ENCODE assay signal across 24 cellular contexts in genomic region chr7:157565981-157566630, GRCh38.
DNase-seq lines count a peak whose midpoint lies in the region; ATAC-seq, FAIRE-seq and TF ChIP-seq lines count a peak whose summit lies in the region.
"Had no signal": no experiment of that assay in that cellular context is flagged by ENCODE, and none has a peak within 500 bp of the region (broad histone marks: within the 10 kb centered on the region; RNA-seq: fewer than 3 reads in every experiment).

No MANE protein-coding gene starts in this region.

- H3K36me3 ChIP-seq in HepG2 (replicated peaks in 1 of 2; ENCODE audit: control insufficient read depth in 1 of 2, insufficient read depth in 2 of 2, low read length in 2 of 2): no peaks in the 10 kb centered on the region
- H3K36me3 ChIP-seq in right lobe of liver: no peaks in the 10 kb centered on the region
- H3K36me3 ChIP-seq in left lung: no peaks in the 10 kb centered on the region

- FAIRE-seq in HepG2 (lab: Jason Lieb, UNC): no peak
- FAIRE-seq: G401.6, GM18507 had no signal

- ATAC-seq in HepG2 (no peak), right lobe of liver (no peak), left lung (no peak), sciatic nerve (no peak), GM19395 (IDR thresholded peaks at IDR 0.05; ENCODE audit: unreplicated experiment) (no peak)
- ATAC-seq: CD8-positive, alpha-beta T cell; Panc1 had no signal

- H2AFZ ChIP-seq in HepG2 (ENCODE audit: low read length): no peak overlapping the region

- H3K9me3 ChIP-seq in HepG2 (ENCODE audit: low read length) (no peaks in the 10 kb centered on the region), right lobe of liver (no peaks in the 10 kb centered on the region), left lung (peaks cover 0 to 1% of the 10 kb centered on the region in 2 donors)

- TF ChIP-seq CTCF in HepG2 (CRISPR knock-in tag; IDR thresholded peaks at IDR 0.05): no peak
- TF ChIP-seq CTCF in right lobe of liver (IDR thresholded peaks at IDR 0.05): no peak
- no peak for TF ChIP-seq CTCF in left lung (IDR thresholded peaks at IDR 0.05)

- POLR2A ChIA-PET in HepG2 (lab: Yijun Ruan, JAX): no interaction called here

- 70% methylated on average over 9 of the region's 15 CpGs for WGBS in HepG2 (ENCODE audit: low lambda C conversion rate)
- WGBS in right lobe of liver (ENCODE audit: insufficient coverage, low coverage, low lambda C conversion rate, missing lambda C conversion rate): 72% methylated on average over 8 of the region's 15 CpGs

- intact Hi-C loops in HepG2 (cut with micrococcal nuclease; ENCODE audit: unreplicated experiment) (no loop called here), right lobe of liver (cut with DNase I) (no loop called here), left lung (cut with DNase I) (no loop called here), posterior vena cava (cut with DNase I) (loop anchor here in 1 of 2 donors (2.0 kb wide), 1 partner anchor 17 kb away; no protein-coding TSS in a partner anchor), sciatic nerve (cut with DNase I) (no loop called here)

- TF ChIP-seq RAD21 in HepG2 (CRISPR knock-in tag; IDR thresholded peaks at IDR 0.05): no peak

- H3K27me3 ChIP-seq in HepG2 (ENCODE audit: control insufficient read depth in 1 of 2, insufficient read depth in 2 of 2, low read length in 2 of 2) (peaks cover 1 to 3% of the 10 kb centered on the region in 2 experiments; a peak in 1 of 5 replicates), right lobe of liver (no peaks in the 10 kb centered on the region), left lung (no peaks in the 10 kb centered on the region)

- in situ Hi-C loops in HepG2 (cut with HindIII; ENCODE audit: extremely low pct_ligation_motif_present, low pct_unique_long_range_greater_than_20kb): no loop called here

- no peak overlapping the region for H3K4me2 ChIP-seq in HepG2 (ENCODE audit: low read depth, low read length)

- TF ChIP-seq EP300 in HepG2 (IDR thresholded peaks at IDR 0.05; ENCODE audit: low read depth in 2 of 2, low read length in 2 of 2): no peak
- no peak for TF ChIP-seq EP300 in HepG2 (CRISPR knock-in tag; IDR thresholded peaks at IDR 0.05; ENCODE audit: borderline replicate concordance)

- no TSS peak for BruUV-seq in HepG2 (replicated peaks; lab: Mats Ljungman, UMichigan)

- DNase-seq in HepG2 (ENCODE audit: low spot score) (no peak), right lobe of liver (no peak), left lung (peak; percentile 15 to 49), posterior vena cava (ENCODE audit: low spot score) (peak; percentile 57), sciatic nerve (ENCODE audit: low spot score) (no peak), GDM1 (lab: John Stamatoyannopoulos, UW) (no peak)
- DNase-seq: AML-193; C1 segment of cervical spinal cord; CD8-positive, alpha-beta T cell; H7; HFFc6; Karpas-422; NCI-H1694; NCI-H2081; NCI-H2171; NCI-H345; NCI-H524; NCI-H774; NK-92 treated with Interleukin-12 subunit alpha and Interleukin-12 subunit beta, amount 100 ng/mL, for 24 hours; SIG-M5 had no signal

- TF ChIP-seq POLR2A in HepG2 (IDR thresholded peaks at IDR 0.05; ENCODE audit: insufficient read depth in 1 of 2, low read depth in 2 of 2, low read length in 2 of 2) (no peak), right lobe of liver (IDR thresholded peaks at IDR 0.05) (no peak)

- H4K20me1 ChIP-seq in HepG2 (ENCODE audit: insufficient read depth, low read length): no peaks in the 10 kb centered on the region

- no peak overlapping the region for H3K9ac ChIP-seq in HepG2 (ENCODE audit: insufficient read depth, low read depth, low read length)

- peaks cover 37% of the 10 kb centered on the region for H3K4me1 ChIP-seq in HepG2 (ENCODE audit: insufficient read depth, low read length)
- no peaks in the 10 kb centered on the region for H3K4me1 ChIP-seq in right lobe of liver
- H3K4me1 ChIP-seq in left lung: peaks cover 0 to 9% of the 10 kb centered on the region in 2 donors

- H3K27ac ChIP-seq in HepG2 (ENCODE audit: extremely low read length, insufficient read depth, low read length): no peak overlapping the region
- H3K27ac ChIP-seq in right lobe of liver: no peak overlapping the region
- no peak overlapping the region for H3K27ac ChIP-seq in left lung

- CTCF ChIA-PET in HepG2 (lab: Yijun Ruan, JAX; ENCODE audit: low intra/inter-chr PET ratio, low total read pairs): no interaction called here

- no peak overlapping the region for H3K4me3 ChIP-seq in HepG2 (replicated peaks in 1 of 3; ENCODE audit: insufficient read depth in 1 of 3, low read depth in 2 of 3, low read length in 3 of 3)
- H3K4me3 ChIP-seq in right lobe of liver: no peak overlapping the region
- no peak overlapping the region for H3K4me3 ChIP-seq in left lung

- H3K79me2 ChIP-seq in HepG2 (ENCODE audit: insufficient read depth, low read length): no peaks in the 10 kb centered on the region

TF ChIP-seq in HepG2, 621 proteins besides CTCF, POLR2A, EP300 and RAD21:
- TF ChIP-seq ZNF687 (CRISPR knock-in tag; IDR thresholded peaks at IDR 0.05) (peak; percentile 14; the same call in 1 of the 2 replicates), ZUFSP (CRISPR knock-in tag; IDR thresholded peaks at IDR 0.05; ENCODE audit: borderline replicate concordance) (no peak)

Comparison
In these comparisons a context has a peak if more than half of its experiments do, and no peak if none do; other contexts are left out.
1. DNase-seq: peak in left lung (2 of 2) and posterior vena cava (single experiment); none in HepG2 (single experiment), right lobe of liver (0 of 3), sciatic nerve (single experiment) and GDM1 (single experiment).